In genomic region chr3:53274938-53275666, GRCh38 we compare ENCODE assay signal across 18 cellular contexts. TPM values are rescaled to one million over a fixed set of nuclear protein-coding genes. Genes with fewer than 3 reads are reported as not detected.
A peak's percentile ranks its signal among the peaks of the same experiment; 100 is the strongest.
DNase-seq lines count a peak whose midpoint lies in the region; ATAC-seq and TF ChIP-seq lines count a peak whose summit lies in the region.
"Had no signal": no experiment of that assay in that cellular context is flagged by ENCODE, and none has a peak within 500 bp of the region (broad histone marks: within the 10 kb centered on the region; RNA-seq: fewer than 3 reads in every experiment).

No MANE protein-coding gene starts in this region.

- H3K9me2 ChIP-seq in GM23338 (ENCODE audit: insufficient read depth) (peaks cover 4% of the 10 kb centered on the region; the same call in 1 of the 2 replicates), PC-9 (ENCODE audit: insufficient read depth) (no peaks in the 10 kb centered on the region)

- intact Hi-C loops in CD4-positive, alpha-beta T cell (cut with DNase I, micrococcal nuclease), result no loop called here
- intact Hi-C loops in activated T-helper 2 cell treated with anti-CD3 and anti-CD28 coated beads, Interferon-gamma antibody, Interleukin-2, Interleukin-4, amounts not matched to agents 10 μg/mL and 5 μg/mL and 100 μg/mL, durations not matched to agents 14 hours and 24 hours and 36 hours (cut with micrococcal nuclease), result no loop called here
- intact Hi-C loops in naive thymus-derived CD4-positive, alpha-beta T cell (cut with micrococcal nuclease), result loop anchor here in 1 of 2 donors (1.0 kb wide), 1 partner anchor 19 kb away; the partner anchor contains the start of gene TKT
- intact Hi-C loops in PC-9 (cut with micrococcal nuclease; ENCODE audit: unreplicated experiment), result no loop called here

- ATAC-seq in CD4-positive, alpha-beta T cell (ENCODE audit: poor library complexity), result peak; percentile 95
- ATAC-seq in GM23338, result peak; percentile 51
- ATAC-seq in naive thymus-derived CD4-positive, alpha-beta T cell, result peak; percentile 70
- ATAC-seq: heart left ventricle, sciatic nerve had no signal

- H3K4me2 ChIP-seq in GM23338 (0 out of 2 replicates have a peak overlapping the region, but pooled peaks have one; percentile 27), PC-9 (no peak overlapping the region)

- no peak overlapping the region for H3K27ac ChIP-seq in CD4-positive, alpha-beta T cell (ENCODE audit: low read depth, low read length)
- H3K27ac ChIP-seq in GM23338 (ENCODE audit: low read depth) (no peak overlapping the region), PC-9 (no peak overlapping the region)
- no peak overlapping the region for H3K27ac ChIP-seq in naive thymus-derived CD4-positive, alpha-beta T cell (ENCODE audit: low read depth, low read length)
- H3K27ac ChIP-seq: dorsolateral prefrontal cortex, esophagus squamous epithelium, heart left ventricle, SK-N-MC had no signal

- DNase-seq in CD4-positive, alpha-beta T cell, result peak in 4 of 10 experiments; percentile 10 to 33 (median 14)
- DNase-seq in GM23338 (ENCODE audit: low spot score) (no peak), PC-9 (no peak), NCI-H2029 (lab: John Stamatoyannopoulos, UW) (no peak)
- DNase-seq in activated T-helper 2 cell treated with anti-CD3 and anti-CD28 coated beads, Interferon-gamma antibody, Interleukin-2, Interleukin-4, amounts not matched to agents 10 μg/mL and 5 μg/mL and 100 μg/mL, durations not matched to agents 14 hours and 24 hours and 36 hours (ENCODE audit: low spot score), result no peak
- peak in 7 of 9 donors; percentile 18 to 55 (median 46) for DNase-seq in naive thymus-derived CD4-positive, alpha-beta T cell
- no peak for DNase-seq in activated T-cell treated with anti-CD3 and anti-CD28 coated beads, Interleukin-2, amount 50 U/mL, for 48 hours
- DNase-seq: BE2C; DMS153; dorsolateral prefrontal cortex; esophagus squamous epithelium; heart left ventricle; islet precursor cell; MG63; NCI-H1930; stimulated activated CD4-positive, alpha-beta T cell treated with anti-CD3 and anti-CD28 coated beads, Interleukin-2, amount 100 ng/mL, for 48 hours had no signal

- H4K20me1 ChIP-seq in GM23338 (replicated peaks; ENCODE audit: insufficient read depth), result no peaks in the 10 kb centered on the region
- no peaks in the 10 kb centered on the region for H4K20me1 ChIP-seq in PC-9 (ENCODE audit: insufficient read depth)

- H3K4me1 ChIP-seq in GM23338 (ENCODE audit: insufficient read depth) (peaks cover 16% of the 10 kb centered on the region), PC-9 (replicated peaks; ENCODE audit: insufficient read depth) (peaks cover 24% of the 10 kb centered on the region)
- H3K4me1 ChIP-seq in naive thymus-derived CD4-positive, alpha-beta T cell (ENCODE audit: control insufficient read depth in 2 of 2, insufficient read depth in 2 of 2, low read length in 2 of 2), result no peaks in the 10 kb centered on the region

- H3K9me3 ChIP-seq in CD4-positive, alpha-beta T cell (ENCODE audit: control insufficient read depth, low read length), result no peaks in the 10 kb centered on the region
- no peaks in the 10 kb centered on the region for H3K9me3 ChIP-seq in naive thymus-derived CD4-positive, alpha-beta T cell (ENCODE audit: control insufficient read depth in 2 of 3, low read length in 3 of 3)
- no peaks in the 10 kb centered on the region for H3K9me3 ChIP-seq in PC-9 (ENCODE audit: insufficient read depth, low read depth)
- H3K9me3 ChIP-seq: BE2C, esophagus squamous epithelium, heart left ventricle, MG63 had no signal

- 0 out of 2 replicates have a peak, but pooled peaks cover 2% of the 10 kb centered on the region for H3F3A ChIP-seq in GM23338 (replicated peaks; ENCODE audit: low read depth)
- H3F3A ChIP-seq in PC-9 (ENCODE audit: insufficient read depth, low read depth), result peaks cover 20% of the 10 kb centered on the region

- no peak overlapping the region for H3K4me3 ChIP-seq in GM23338
- H3K4me3 ChIP-seq in naive thymus-derived CD4-positive, alpha-beta T cell (ENCODE audit: low read length), result no peak overlapping the region
- H3K4me3 ChIP-seq in PC-9, result no peak overlapping the region
- H3K4me3 ChIP-seq: dorsolateral prefrontal cortex, esophagus squamous epithelium, heart left ventricle, MG63, SK-N-MC had no signal

- H3K79me2 ChIP-seq in GM23338 (replicated peaks; ENCODE audit: insufficient read depth), result no peaks in the 10 kb centered on the region
- no peaks in the 10 kb centered on the region for H3K79me2 ChIP-seq in PC-9 (ENCODE audit: low read depth)

- no TSS peak for BruUV-seq in PC-9 (replicated peaks; lab: Mats Ljungman, UMichigan)

- H2AFZ ChIP-seq in GM23338, result peak overlapping the region; percentile 60; the same call in 1 of the 2 replicates
- no peak overlapping the region for H2AFZ ChIP-seq in PC-9

- H3K36me3 Mint-ChIP-seq in CD4-positive, alpha-beta T cell (ENCODE audit: low read depth), result no peaks in the 10 kb centered on the region
- no peaks in the 10 kb centered on the region for H3K36me3 Mint-ChIP-seq in GM23338 (ENCODE audit: low read depth)
- H3K36me3 Mint-ChIP-seq in activated T-helper 2 cell treated with anti-CD3 and anti-CD28 coated beads, Interferon-gamma antibody, Interleukin-2, Interleukin-4, amounts not matched to agents 10 μg/mL and 5 μg/mL and 100 μg/mL, durations not matched to agents 14 hours and 24 hours and 36 hours (ENCODE audit: low read depth), result no peaks in the 10 kb centered on the region
- H3K36me3 Mint-ChIP-seq in naive thymus-derived CD4-positive, alpha-beta T cell, result no peaks in the 10 kb centered on the region

- CTCF ChIA-PET in CD4-positive, alpha-beta T cell (lab: Charles Lee), result no interaction called here
- CTCF ChIA-PET in naive thymus-derived CD4-positive, alpha-beta T cell (lab: Charles Lee), result no interaction called here
- CTCF ChIA-PET in PC-9 (lab: Charles Lee), result no interaction called here

- no peaks in the 10 kb centered on the region for H3K36me3 ChIP-seq in GM23338 (ENCODE audit: insufficient read depth)
- H3K36me3 ChIP-seq in naive thymus-derived CD4-positive, alpha-beta T cell (ENCODE audit: control insufficient read depth in 2 of 3, insufficient read depth in 3 of 3, low read length in 3 of 3), result no peaks in the 10 kb centered on the region
- H3K36me3 ChIP-seq in PC-9 (ENCODE audit: low read depth), result no peaks in the 10 kb centered on the region
- H3K36me3 ChIP-seq: BE2C, esophagus squamous epithelium, heart left ventricle, MG63 had no signal

- H3K9me3 Mint-ChIP-seq in CD4-positive, alpha-beta T cell, result no peaks in the 10 kb centered on the region
- no peaks in the 10 kb centered on the region for H3K9me3 Mint-ChIP-seq in GM23338
- no peaks in the 10 kb centered on the region for H3K9me3 Mint-ChIP-seq in activated T-helper 2 cell treated with anti-CD3 and anti-CD28 coated beads, Interferon-gamma antibody, Interleukin-2, Interleukin-4, amounts not matched to agents 10 μg/mL and 5 μg/mL and 100 μg/mL, durations not matched to agents 14 hours and 24 hours and 36 hours
- no peaks in the 10 kb centered on the region for H3K9me3 Mint-ChIP-seq in naive thymus-derived CD4-positive, alpha-beta T cell

- TF ChIP-seq CTCF in CD4-positive, alpha-beta T cell (IDR thresholded peaks at IDR 0.05), result no peak
- TF ChIP-seq CTCF in GM23338 (conservative IDR thresholded peaks at IDR 0.05; ENCODE audit: low read depth in 2 of 2), result no peak
- TF ChIP-seq CTCF in PC-9 (conservative IDR thresholded peaks at IDR 0.05), result no peak

- peak overlapping the region; percentile 52 for H3K4me3 Mint-ChIP-seq in CD4-positive, alpha-beta T cell
- no peak overlapping the region for H3K4me3 Mint-ChIP-seq in GM23338
- H3K4me3 Mint-ChIP-seq in activated T-helper 2 cell treated with anti-CD3 and anti-CD28 coated beads, Interferon-gamma antibody, Interleukin-2, Interleukin-4, amounts not matched to agents 10 μg/mL and 5 μg/mL and 100 μg/mL, durations not matched to agents 14 hours and 24 hours and 36 hours (ENCODE audit: low read depth), result no peak overlapping the region
- peak overlapping the region in 8 of 10 donors; percentile 1 to 53 (median 47) for H3K4me3 Mint-ChIP-seq in naive thymus-derived CD4-positive, alpha-beta T cell

- POLR2A ChIA-PET in CD4-positive, alpha-beta T cell (lab: Charles Lee), result interaction anchor here (0.8 to 1.8 kb wide), 4 partner anchors 10 to 72 kb away, joined by 3 to 17 read pairs (median 10); partner anchors contain the start of genes DCP1A and TKT
- POLR2A ChIA-PET in naive thymus-derived CD4-positive, alpha-beta T cell (lab: Charles Lee), result interaction anchor here (0.6 to 1.4 kb wide), 3 partner anchors 21 to 618 kb away, joined by 3 to 4 read pairs (median 4); partner anchors contain the start of gene DCP1A
- POLR2A ChIA-PET in PC-9 (lab: Charles Lee; ENCODE audit: unreplicated experiment), result interaction anchor here (0.6 kb wide), 1 partner anchor 11 kb away, joined by 4 read pairs; no protein-coding TSS in a partner anchor

- H3K27me3 Mint-ChIP-seq in CD4-positive, alpha-beta T cell, result no peaks in the 10 kb centered on the region
- H3K27me3 Mint-ChIP-seq in GM23338 (ENCODE audit: insufficient read depth, low read depth, poor library complexity), result peaks cover 11% of the 10 kb centered on the region
- no peaks in the 10 kb centered on the region for H3K27me3 Mint-ChIP-seq in activated T-helper 2 cell treated with anti-CD3 and anti-CD28 coated beads, Interferon-gamma antibody, Interleukin-2, Interleukin-4, amounts not matched to agents 10 μg/mL and 5 μg/mL and 100 μg/mL, durations not matched to agents 14 hours and 24 hours and 36 hours (ENCODE audit: low read depth)
- no peaks in the 10 kb centered on the region for H3K27me3 Mint-ChIP-seq in naive thymus-derived CD4-positive, alpha-beta T cell

- H3K27ac Mint-ChIP-seq in CD4-positive, alpha-beta T cell, result peak overlapping the region; percentile 82
- H3K27ac Mint-ChIP-seq in GM23338, result no peak overlapping the region
- peak overlapping the region; percentile 42 for H3K27ac Mint-ChIP-seq in activated T-helper 2 cell treated with anti-CD3 and anti-CD28 coated beads, Interferon-gamma antibody, Interleukin-2, Interleukin-4, amounts not matched to agents 10 μg/mL and 5 μg/mL and 100 μg/mL, durations not matched to agents 14 hours and 24 hours and 36 hours
- H3K27ac Mint-ChIP-seq in naive thymus-derived CD4-positive, alpha-beta T cell, result peak overlapping the region; percentile 8 to 91 (median 83)

- H3K27me3 ChIP-seq in CD4-positive, alpha-beta T cell (ENCODE audit: control insufficient read depth, insufficient read depth, low read length), result no peaks in the 10 kb centered on the region
- no peaks in the 10 kb centered on the region for H3K27me3 ChIP-seq in GM23338 (ENCODE audit: insufficient read depth)
- no peaks in the 10 kb centered on the region for H3K27me3 ChIP-seq in naive thymus-derived CD4-positive, alpha-beta T cell (ENCODE audit: control insufficient read depth in 2 of 2, insufficient read depth in 2 of 2, low read length in 2 of 2)
- H3K27me3 ChIP-seq in PC-9 (ENCODE audit: insufficient read depth, low read depth), result no peaks in the 10 kb centered on the region
- H3K27me3 ChIP-seq: BE2C, dorsolateral prefrontal cortex, esophagus squamous epithelium, heart left ventricle, MG63 had no signal

- peaks cover 9% of the 10 kb centered on the region for H3K4me1 Mint-ChIP-seq in CD4-positive, alpha-beta T cell (ENCODE audit: low read depth)
- peaks cover 25% of the 10 kb centered on the region for H3K4me1 Mint-ChIP-seq in GM23338
- peaks cover 13% of the 10 kb centered on the region for H3K4me1 Mint-ChIP-seq in activated T-helper 2 cell treated with anti-CD3 and anti-CD28 coated beads, Interferon-gamma antibody, Interleukin-2, Interleukin-4, amounts not matched to agents 10 μg/mL and 5 μg/mL and 100 μg/mL, durations not matched to agents 14 hours and 24 hours and 36 hours (ENCODE audit: low read depth)
- H3K4me1 Mint-ChIP-seq in naive thymus-derived CD4-positive, alpha-beta T cell, result peaks cover 0 to 21% (median 9%) of the 10 kb centered on the region in 7 donors

RNA-seq across cellular contexts. Expression of gene TKT, which starts 19.3 kb away (rescaled TPM):
- 100 to 1,000 TPM in 1 of 2 experiments, 10 to 100 TPM in 1; 91.5 to 103 TPM for total RNA-seq in CD4-positive, alpha-beta T cell
- total RNA-seq in GM23338 (2014; rRNA removed; shearing (Covaris generic)), result 1,229 and 1,411 TPM in 2 replicates
- polyA plus RNA-seq in GM23338 (2016; fragmentation: Nextera tagmentation; extraction: Ambion mirVana), result 584 and 604 TPM in 2 replicates
- 363 and 374 TPM in 2 replicates for total RNA-seq in activated T-helper 2 cell treated with anti-CD3 and anti-CD28 coated beads, Interferon-gamma antibody, Interleukin-2, Interleukin-4, amounts not matched to agents 10 μg/mL and 5 μg/mL and 100 μg/mL, durations not matched to agents 14 hours and 24 hours and 36 hours
- total RNA-seq in naive thymus-derived CD4-positive, alpha-beta T cell, result 100 to 1,000 TPM in 3 of 5 experiments, 10 to 100 TPM in 2; 83.5 to 333 (median 121) TPM
- polyA plus RNA-seq in naive thymus-derived CD4-positive, alpha-beta T cell, result 10 to 100 TPM; 60.7 to 63.4 TPM
- 1,726 and 2,016 TPM in 2 replicates for total RNA-seq in PC-9 (2021)

Comparison
In these comparisons a context has a peak if more than half of its experiments do, and no peak if none do; other contexts are left out.
1. DNase-seq: peak in naive thymus-derived CD4-positive, alpha-beta T cell (7 of 9); none in GM23338 (single experiment), activated T-helper 2 cell treated with anti-CD3 and anti-CD28 coated beads, Interferon-gamma antibody, Interleukin-2, Interleukin-4, amounts not matched to agents 10 μg/mL and 5 μg/mL and 100 μg/mL, durations not matched to agents 14 hours and 24 hours and 36 hours (single experiment), PC-9 (0 of 2), NCI-H2029 (single experiment) and activated T-cell treated with anti-CD3 and anti-CD28 coated beads, Interleukin-2, amount 50 U/mL, for 48 hours (0 of 2).
2. H3K4me3 Mint-ChIP-seq: peak in CD4-positive, alpha-beta T cell (single experiment) and naive thymus-derived CD4-positive, alpha-beta T cell (8 of 10); none in GM23338 (single experiment) and activated T-helper 2 cell treated with anti-CD3 and anti-CD28 coated beads, Interferon-gamma antibody, Interleukin-2, Interleukin-4, amounts not matched to agents 10 μg/mL and 5 μg/mL and 100 μg/mL, durations not matched to agents 14 hours and 24 hours and 36 hours (single experiment).
3. Peak in every context shown above with its lines, with median percentiles within 50 percentile points of each other: ATAC-seq.